ENCODE assay signal across 18 cellular contexts in the genomic region with DNA sequence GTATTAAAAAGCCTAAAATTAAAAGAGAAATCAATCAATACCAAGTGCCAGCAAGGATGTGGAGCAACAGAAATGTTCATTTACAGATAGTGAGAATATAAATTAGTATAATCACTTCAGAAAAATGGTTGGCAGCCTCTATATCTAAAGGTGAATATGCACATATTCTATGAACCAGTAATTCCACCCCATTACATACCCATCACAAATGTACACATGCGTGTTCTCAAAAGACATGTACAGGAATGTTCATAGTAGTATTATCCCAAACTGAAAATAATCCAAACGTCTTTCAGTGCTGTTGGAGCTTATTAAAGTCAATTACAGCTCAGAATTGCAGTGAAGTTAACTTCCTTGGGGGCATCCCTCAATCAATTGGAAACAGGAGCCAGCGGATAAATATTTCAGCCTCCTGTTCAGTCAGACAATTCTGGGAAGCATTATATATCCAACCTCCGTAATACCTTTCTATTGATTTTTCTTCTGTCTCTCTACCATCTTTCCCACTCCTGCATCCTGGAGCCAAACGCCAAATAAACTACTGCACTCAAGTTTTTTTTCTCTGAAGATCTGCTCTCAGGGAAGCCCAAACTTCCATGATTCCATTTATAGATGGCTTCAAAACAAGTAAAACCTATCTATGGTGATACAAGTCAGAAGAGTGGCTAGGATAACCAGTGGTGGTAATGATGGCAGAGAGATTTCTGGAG. TPM values are rescaled to one million over a fixed set of nuclear protein-coding genes. Genes with fewer than 3 reads are reported as not detected.
DNase-seq lines count a peak whose midpoint lies in the region; ATAC-seq and TF ChIP-seq lines count a peak whose summit lies in the region.
"Had no signal": no experiment of that assay in that cellular context is flagged by ENCODE, and none has a peak within 500 bp of the region (broad histone marks: within the 10 kb centered on the region; RNA-seq: fewer than 3 reads in every experiment).

No MANE protein-coding gene starts in this region.

- POLR2A ChIA-PET in HCT116 (lab: Charles Lee), result no interaction called here

- H3K27me3 ChIP-seq in HCT116 (ENCODE audit: insufficient read depth, low read length), result no peaks in the 10 kb centered on the region

- no peaks in the 10 kb centered on the region for H3K27me3 Mint-ChIP-seq in activated naive CD4-positive, alpha-beta T cell treated with anti-CD3 and anti-CD28 coated beads, Interleukin-2, amount 50 U/mL, for 24 hours
- no peaks in the 10 kb centered on the region for H3K27me3 Mint-ChIP-seq in activated naive CD4-positive, alpha-beta T cell treated with anti-CD3 and anti-CD28 coated beads for 36 hours (ENCODE audit: low read depth)
- H3K27me3 Mint-ChIP-seq in nephron progenitor cell (ENCODE audit: low read depth, poor library complexity), result peaks cover 2% of the 10 kb centered on the region
- H3K27me3 Mint-ChIP-seq: CD4-positive, CD25-positive, alpha-beta regulatory T cell; IgD-negative memory B cell had no signal

- H3K4me3 ChIP-seq in HCT116 (replicated peaks in 1 of 2; ENCODE audit: low read depth in 1 of 2, low read length in 2 of 2), result no peak overlapping the region
- no peak overlapping the region for H3K4me3 ChIP-seq in SK-N-MC
- H3K4me3 ChIP-seq: GM23248 had no signal

- peak overlapping the region; percentile 78 for H3K27ac Mint-ChIP-seq in activated naive CD4-positive, alpha-beta T cell treated with anti-CD3 and anti-CD28 coated beads, Interleukin-2, amount 50 U/mL, for 24 hours
- H3K27ac Mint-ChIP-seq in activated naive CD4-positive, alpha-beta T cell treated with anti-CD3 and anti-CD28 coated beads for 36 hours, result no peak overlapping the region
- peak overlapping the region; percentile 1 for H3K27ac Mint-ChIP-seq in nephron progenitor cell
- H3K27ac Mint-ChIP-seq: CD4-positive, CD25-positive, alpha-beta regulatory T cell had no signal

- no TSS peak for BruUV-seq in HCT116 (replicated peaks; lab: Mats Ljungman, UMichigan)

- TF ChIP-seq POLR2A in HCT116 (IDR thresholded peaks at IDR 0.05; ENCODE audit: borderline replicate concordance, extremely low read depth, insufficient read depth, insufficient read length), result no peak

- H3K9me3 Mint-ChIP-seq in activated naive CD4-positive, alpha-beta T cell treated with anti-CD3 and anti-CD28 coated beads, Interleukin-2, amount 50 U/mL, for 24 hours, result no peaks in the 10 kb centered on the region
- H3K9me3 Mint-ChIP-seq in activated naive CD4-positive, alpha-beta T cell treated with anti-CD3 and anti-CD28 coated beads for 36 hours, result no peaks in the 10 kb centered on the region
- peaks cover 11% of the 10 kb centered on the region for H3K9me3 Mint-ChIP-seq in nephron progenitor cell
- H3K9me3 Mint-ChIP-seq: CD4-positive, CD25-positive, alpha-beta regulatory T cell; IgD-negative memory B cell had no signal

- no peaks in the 10 kb centered on the region for H3K9me3 ChIP-seq in HCT116 (ENCODE audit: control insufficient read depth in 1 of 2, insufficient read depth in 1 of 2, low read depth in 1 of 2, low read length in 2 of 2)
- no peaks in the 10 kb centered on the region for H3K9me3 ChIP-seq in SK-N-MC (ENCODE audit: low read depth, low read length)

- H3K27ac ChIP-seq in HCT116 (ENCODE audit: low read depth, low read length) (no peak overlapping the region), SK-N-MC (peak overlapping the region; percentile 52)
- H3K27ac ChIP-seq: GM23248 had no signal

- no peaks in the 10 kb centered on the region for H3K9me2 ChIP-seq in HCT116 (ENCODE audit: insufficient read depth)

- intact Hi-C loops in activated naive CD4-positive, alpha-beta T cell treated with anti-CD3 and anti-CD28 coated beads for 36 hours (cut with micrococcal nuclease), result no loop called here
- intact Hi-C loops in HCT116 (cut with micrococcal nuclease), result no loop called here

- H3K36me3 ChIP-seq in HCT116 (ENCODE audit: control insufficient read depth in 1 of 2, insufficient read depth in 2 of 2, low read length in 2 of 2) (peaks cover 13 to 18% of the 10 kb centered on the region in 2 experiments; a peak in 2 of 4 replicates), SK-N-MC (ENCODE audit: insufficient read depth, low read length) (peaks cover 23% of the 10 kb centered on the region)

- H4K20me1 ChIP-seq in HCT116 (ENCODE audit: insufficient read depth), result peaks cover 38% of the 10 kb centered on the region; the same call in 1 of the 2 replicates

- H2AFZ ChIP-seq in HCT116 (ENCODE audit: low read depth, low read length, poor library complexity, severe bottlenecking), result no peak overlapping the region
- H2AFZ ChIP-seq: GM23248 had no signal

- peaks cover 2% of the 10 kb centered on the region; the same call in 1 of the 2 replicates for H3K79me2 ChIP-seq in HCT116 (ENCODE audit: insufficient read depth, low read length)

- no peak for TF ChIP-seq CTCF in HCT116 (IDR thresholded peaks at IDR 0.05 in 2 of 3, conservative IDR thresholded peaks at IDR 0.05 in 1 of 3; ENCODE audit: borderline replicate concordance in 1 of 3, insufficient read depth in 1 of 3, low read depth in 2 of 3, low read length in 2 of 3)
- no peak for TF ChIP-seq CTCF in nephron progenitor cell (IDR thresholded peaks at IDR 0.05)

- no peak overlapping the region for H3K4me3 Mint-ChIP-seq in activated naive CD4-positive, alpha-beta T cell treated with anti-CD3 and anti-CD28 coated beads, Interleukin-2, amount 50 U/mL, for 24 hours
- no peak overlapping the region for H3K4me3 Mint-ChIP-seq in activated naive CD4-positive, alpha-beta T cell treated with anti-CD3 and anti-CD28 coated beads for 36 hours
- H3K4me3 Mint-ChIP-seq in nephron progenitor cell, result no peak overlapping the region
- H3K4me3 Mint-ChIP-seq: CD4-positive, CD25-positive, alpha-beta regulatory T cell; IgD-negative memory B cell had no signal

- no peak overlapping the region for H3K4me2 ChIP-seq in HCT116 (ENCODE audit: low read length)

- RAD21 ChIA-PET in HCT116 (lab: Charles Lee; ENCODE audit: low non-redundant PET in 1 of 2, low total read pairs in 2 of 2, uncharacterized antibody in 2 of 2, unreplicated experiment in 2 of 2), result no interaction called here

- DNase-seq in activated naive CD4-positive, alpha-beta T cell treated with anti-CD3 and anti-CD28 coated beads for 36 hours, result no peak
- DNase-seq in HCT116 (ENCODE audit: low read depth, low spot score), result no peak
- no peak for DNase-seq in SK-N-MC (ENCODE audit: low read depth, low spot score)
- DNase-seq in nephron progenitor cell, result no peak
- DNase-seq: CD4-positive, CD25-positive, alpha-beta regulatory T cell; EL; NCI-H1417; NCI-H187; NCI-H446; NCI-H526 had no signal

- H3K4me1 ChIP-seq in HCT116 (ENCODE audit: control insufficient read depth in 1 of 2, insufficient read depth in 2 of 2, low read length in 2 of 2), result no peaks in the 10 kb centered on the region

- H3K9ac ChIP-seq in HCT116 (ENCODE audit: low read length), result no peak overlapping the region
- no peak overlapping the region for H3K9ac ChIP-seq in SK-N-MC (ENCODE audit: insufficient read length)
- H3K9ac ChIP-seq: GM23248 had no signal

- peaks cover 31% of the 10 kb centered on the region for H3K4me1 Mint-ChIP-seq in activated naive CD4-positive, alpha-beta T cell treated with anti-CD3 and anti-CD28 coated beads, Interleukin-2, amount 50 U/mL, for 24 hours
- peaks cover 2% of the 10 kb centered on the region for H3K4me1 Mint-ChIP-seq in activated naive CD4-positive, alpha-beta T cell treated with anti-CD3 and anti-CD28 coated beads for 36 hours (ENCODE audit: low read depth)
- H3K4me1 Mint-ChIP-seq in nephron progenitor cell, result peaks cover 15% of the 10 kb centered on the region

- no peak for TF ChIP-seq RAD21 in HCT116 (IDR thresholded peaks at IDR 0.05; ENCODE audit: low read depth)

- H3K36me3 Mint-ChIP-seq in activated naive CD4-positive, alpha-beta T cell treated with anti-CD3 and anti-CD28 coated beads, Interleukin-2, amount 50 U/mL, for 24 hours, result peaks cover 12% of the 10 kb centered on the region
- peaks cover 2% of the 10 kb centered on the region for H3K36me3 Mint-ChIP-seq in activated naive CD4-positive, alpha-beta T cell treated with anti-CD3 and anti-CD28 coated beads for 36 hours (ENCODE audit: low read depth)
- peaks cover 35% of the 10 kb centered on the region for H3K36me3 Mint-ChIP-seq in nephron progenitor cell (ENCODE audit: low read depth)
- H3K36me3 Mint-ChIP-seq: IgD-negative memory B cell had no signal

- CTCF ChIA-PET in activated naive CD4-positive, alpha-beta T cell treated with anti-CD3 and anti-CD28 coated beads for 36 hours (lab: Charles Lee), result no interaction called here
- CTCF ChIA-PET in HCT116 (lab: Charles Lee), result no interaction called here

- ATAC-seq in HCT116 (no peak), HG03432 (IDR thresholded peaks at IDR 0.05; ENCODE audit: unreplicated experiment) (no peak), HG03039 (IDR thresholded peaks at IDR 0.05; ENCODE audit: unreplicated experiment) (no peak)
- ATAC-seq: Panc1 had no signal

TF ChIP-seq in HCT116, 20 proteins besides CTCF, POLR2A, EP300 and RAD21:
- TF ChIP-seq POLR2AphosphoS5 (IDR thresholded peaks at IDR 0.05; ENCODE audit: low read depth, low read length), result 0 out of 2 replicates have a peak, but pooled peaks have one; percentile 6
- TF ChIP-seq ATF3 (IDR thresholded peaks at IDR 0.05), result no peak

RNA-seq across cellular contexts. Expression of gene OR5AU1, which starts 45.0 kb away (rescaled TPM):
- not detected for total RNA-seq in activated naive CD4-positive, alpha-beta T cell treated with anti-CD3 and anti-CD28 coated beads for 36 hours
- total RNA-seq in HCT116 (2021; ENCODE audit: unreplicated experiment), result not detected
- polyA plus RNA-seq in HCT116 (2012), result not detected in 2 replicates
- total RNA-seq: CD4-positive, CD25-positive, alpha-beta regulatory T cell; GM23248; MCF 10A had no signal
- polyA plus RNA-seq: BJ; CD4-positive, CD25-positive, alpha-beta regulatory T cell; GM23248; IgD-negative memory B cell had no signal
